ENCODE assay signal across 19 cellular contexts in genomic region chr9:74958587-74958986, GRCh38.
"Had no signal": no experiment of that assay in that cellular context is flagged by ENCODE, and none has a peak within 500 bp of the region (broad histone marks: within the 10 kb centered on the region; RNA-seq: fewer than 3 reads in every experiment).

No MANE protein-coding gene starts in this region.

- H3K36me3 ChIP-seq: tibial artery, uterus, WERI-Rb-1 had no signal

- FAIRE-seq: colon, islet of Langerhans had no signal

- H3K4me1 ChIP-seq: parathyroid adenoma, tibial artery, uterus had no signal

- H3K4me3 Mint-ChIP-seq: activated CD4-positive, alpha-beta memory T cell treated with anti-CD3 and anti-CD28 coated beads, Interleukin-2, amount 10 ng/mL, durations not matched to agents 7 days and 5 days; stimulated activated effector memory CD8-positive, alpha-beta T cell treated with anti-CD3 and anti-CD28 coated beads, Interleukin-12 subunit alpha, Interleukin-12 subunit beta, amount 100 ng/mL, for 72 hours had no signal

- H3K27me3 ChIP-seq: esophagus muscularis mucosa, tibial artery, uterus had no signal

- H3K27ac Mint-ChIP-seq: activated CD4-positive, alpha-beta memory T cell treated with anti-CD3 and anti-CD28 coated beads, Interleukin-2, amount 10 ng/mL, durations not matched to agents 7 days and 5 days; activated naive CD4-positive, alpha-beta T cell treated with anti-CD3 and anti-CD28 coated beads, Interleukin-2, amount 50 U/mL, for 72 hours; naive B cell; stimulated activated effector memory CD8-positive, alpha-beta T cell treated with anti-CD3 and anti-CD28 coated beads, Interleukin-12 subunit alpha, Interleukin-12 subunit beta, amount 100 ng/mL, for 72 hours had no signal

- H3K27ac ChIP-seq: esophagus muscularis mucosa, parathyroid adenoma, tibial artery, uterus, WERI-Rb-1 had no signal

- DNase-seq: activated CD4-positive, alpha-beta memory T cell treated with anti-CD3 and anti-CD28 coated beads, Interleukin-2, amount 10 ng/mL, durations not matched to agents 7 days and 5 days; activated gamma-delta T cell; activated T-cell treated with anti-CD3 and anti-CD28 coated beads, Interleukin-2, amount 50 U/mL, for 48 hours; amniotic stem cell; caudate nucleus; midbrain; naive B cell; stimulated activated CD4-positive, alpha-beta T cell treated with anti-CD3 and anti-CD28 coated beads, Interleukin-12 subunit alpha, Interleukin-12 subunit beta, amount 100 ng/mL, for 4 hours; stimulated activated CD4-positive, alpha-beta T cell treated with anti-CD3 and anti-CD28 coated beads, Interleukin-2, amount 100 ng/mL, for 24 hours; tibial artery; uterus; WERI-Rb-1 had no signal

- ATAC-seq: activated naive CD4-positive, alpha-beta T cell treated with anti-CD3 and anti-CD28 coated beads, Interleukin-2, amount 50 U/mL, for 72 hours; stimulated activated effector memory CD8-positive, alpha-beta T cell treated with anti-CD3 and anti-CD28 coated beads, Interleukin-12 subunit alpha, Interleukin-12 subunit beta, amount 100 ng/mL, for 72 hours had no signal

- H3K9me3 Mint-ChIP-seq: stimulated activated effector memory CD8-positive, alpha-beta T cell treated with anti-CD3 and anti-CD28 coated beads, Interleukin-12 subunit alpha, Interleukin-12 subunit beta, amount 100 ng/mL, for 72 hours had no signal

- H3K27me3 Mint-ChIP-seq: activated CD4-positive, alpha-beta memory T cell treated with anti-CD3 and anti-CD28 coated beads, Interleukin-2, amount 10 ng/mL, durations not matched to agents 7 days and 5 days; naive B cell had no signal

- H3K4me3 ChIP-seq: esophagus muscularis mucosa, lung, tibial artery, uterus had no signal
